In the genomic region with DNA sequence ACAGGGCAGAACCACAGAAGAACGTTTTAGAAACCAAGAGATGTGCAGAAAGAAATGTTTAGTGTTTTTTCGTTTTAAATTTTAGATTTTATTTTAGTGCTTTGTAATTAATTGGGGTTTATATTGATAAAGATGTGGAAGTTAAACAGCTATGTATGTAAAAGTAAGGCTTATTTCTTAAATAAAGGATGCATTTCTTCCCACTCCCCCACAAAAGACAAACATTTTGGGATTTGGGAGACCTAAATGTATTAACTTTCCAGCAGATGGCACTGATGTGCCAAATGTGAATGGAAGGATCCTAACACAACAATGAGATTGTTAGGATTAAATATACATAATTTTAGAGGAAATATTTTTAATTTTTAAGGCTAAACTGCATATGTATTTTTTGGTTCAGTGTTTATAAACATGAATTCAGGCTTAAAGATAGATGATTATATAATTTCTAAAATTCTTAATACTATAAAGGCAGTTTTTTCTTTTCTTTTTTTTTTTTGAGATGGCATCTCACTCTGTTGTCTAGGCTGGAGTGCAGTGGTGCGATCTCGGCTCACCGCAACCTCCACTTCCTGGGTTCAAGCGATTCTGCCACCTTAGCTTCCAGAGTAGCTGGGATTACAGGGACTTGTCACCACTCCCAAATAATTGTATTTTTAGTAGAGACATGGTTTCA, we compare ENCODE assay signal across 1 cellular context.
TF ChIP-seq lines count a peak whose summit lies in the region.

No MANE protein-coding gene starts in this region.

TF ChIP-seq in HCT116, 20 proteins besides CTCF, POLR2A, EP300 and RAD21 (continued from another document):
- TF ChIP-seq, protein P1, sequence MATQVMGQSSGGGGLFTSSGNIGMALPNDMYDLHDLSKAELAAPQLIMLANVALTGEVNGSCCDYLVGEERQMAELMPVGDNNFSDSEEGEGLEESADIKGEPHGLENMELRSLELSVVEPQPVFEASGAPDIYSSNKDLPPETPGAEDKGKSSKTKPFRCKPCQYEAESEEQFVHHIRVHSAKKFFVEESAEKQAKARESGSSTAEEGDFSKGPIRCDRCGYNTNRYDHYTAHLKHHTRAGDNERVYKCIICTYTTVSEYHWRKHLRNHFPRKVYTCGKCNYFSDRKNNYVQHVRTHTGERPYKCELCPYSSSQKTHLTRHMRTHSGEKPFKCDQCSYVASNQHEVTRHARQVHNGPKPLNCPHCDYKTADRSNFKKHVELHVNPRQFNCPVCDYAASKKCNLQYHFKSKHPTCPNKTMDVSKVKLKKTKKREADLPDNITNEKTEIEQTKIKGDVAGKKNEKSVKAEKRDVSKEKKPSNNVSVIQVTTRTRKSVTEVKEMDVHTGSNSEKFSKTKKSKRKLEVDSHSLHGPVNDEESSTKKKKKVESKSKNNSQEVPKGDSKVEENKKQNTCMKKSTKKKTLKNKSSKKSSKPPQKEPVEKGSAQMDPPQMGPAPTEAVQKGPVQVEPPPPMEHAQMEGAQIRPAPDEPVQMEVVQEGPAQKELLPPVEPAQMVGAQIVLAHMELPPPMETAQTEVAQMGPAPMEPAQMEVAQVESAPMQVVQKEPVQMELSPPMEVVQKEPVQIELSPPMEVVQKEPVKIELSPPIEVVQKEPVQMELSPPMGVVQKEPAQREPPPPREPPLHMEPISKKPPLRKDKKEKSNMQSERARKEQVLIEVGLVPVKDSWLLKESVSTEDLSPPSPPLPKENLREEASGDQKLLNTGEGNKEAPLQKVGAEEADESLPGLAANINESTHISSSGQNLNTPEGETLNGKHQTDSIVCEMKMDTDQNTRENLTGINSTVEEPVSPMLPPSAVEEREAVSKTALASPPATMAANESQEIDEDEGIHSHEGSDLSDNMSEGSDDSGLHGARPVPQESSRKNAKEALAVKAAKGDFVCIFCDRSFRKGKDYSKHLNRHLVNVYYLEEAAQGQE (IDR thresholded peaks at IDR 0.05; ENCODE audit: low read depth) = no peak
